Comparison of ENCODE assay signal across 8 cellular contexts in genomic region chr4:123399638-123400358, GRCh38.
DNase-seq lines count a peak whose midpoint lies in the region; ATAC-seq and FAIRE-seq lines count a peak whose summit lies in the region.

No MANE protein-coding gene starts in this region.

- H3K27ac Mint-ChIP-seq in activated T-cell treated with anti-CD3 and anti-CD28 coated beads, Interleukin-2, amount 50 U/mL, for 24 hours: peak overlapping the region; percentile 97

- no peaks in the 10 kb centered on the region for H3K27me3 ChIP-seq in adipocyte (replicated peaks; ENCODE audit: control insufficient read depth, insufficient read depth, low read length)

- H3K4me3 ChIP-seq in adipocyte (ENCODE audit: low read length): peak overlapping the region; percentile 94

- H3K9me3 Mint-ChIP-seq in activated T-cell treated with anti-CD3 and anti-CD28 coated beads, Interleukin-2, amount 50 U/mL, for 24 hours: no peaks in the 10 kb centered on the region

- peaks cover 50% of the 10 kb centered on the region for H3K4me1 Mint-ChIP-seq in activated T-cell treated with anti-CD3 and anti-CD28 coated beads, Interleukin-2, amount 50 U/mL, for 24 hours (ENCODE audit: low read depth)

- ATAC-seq in GM18870 (IDR thresholded peaks at IDR 0.05; ENCODE audit: unreplicated experiment): no peak

- no peak for DNase-seq in activated T-cell treated with anti-CD3 and anti-CD28 coated beads, Interleukin-2, amount 50 U/mL, for 24 hours
- no peak for DNase-seq in activated T-cell treated with anti-CD3 and anti-CD28 coated beads, Interleukin-2, amount 50 U/mL, for 1 hour
- DNase-seq in adipocyte (ENCODE audit: low read depth) (peak; percentile 54), kidney tubule cell (ENCODE audit: low spot score) (peak; percentile 41), superior temporal gyrus (ENCODE audit: extremely low spot score) (peak; percentile 46), HTR-8/SVneo (ENCODE audit: insufficient read length, low spot score) (no peak), NCI-H82 treated with DMSO at 0.1 percent for 48 hours (lab: John Stamatoyannopoulos, UW; ENCODE audit: unreplicated experiment) (no peak)

- H3K4me1 ChIP-seq in adipocyte (ENCODE audit: control insufficient read depth, insufficient read depth, low read length): peaks cover 33% of the 10 kb centered on the region

- H3K27me3 Mint-ChIP-seq in activated T-cell treated with anti-CD3 and anti-CD28 coated beads, Interleukin-2, amount 50 U/mL, for 24 hours: peaks cover 26% of the 10 kb centered on the region

- peak overlapping the region; percentile 96 for H3K9ac ChIP-seq in adipocyte (ENCODE audit: low read length)

- no peak for FAIRE-seq in HTR-8/SVneo (lab: Jason Lieb, UNC)

- H3K36me3 Mint-ChIP-seq in activated T-cell treated with anti-CD3 and anti-CD28 coated beads, Interleukin-2, amount 50 U/mL, for 24 hours (ENCODE audit: low read depth): peaks cover 66% of the 10 kb centered on the region

- H3K9me3 ChIP-seq in adipocyte (ENCODE audit: control insufficient read depth, low read length): no peaks in the 10 kb centered on the region

- peak overlapping the region; percentile 91 for H3K4me3 Mint-ChIP-seq in activated T-cell treated with anti-CD3 and anti-CD28 coated beads, Interleukin-2, amount 50 U/mL, for 24 hours

- peaks cover 32% of the 10 kb centered on the region for H3K36me3 ChIP-seq in adipocyte (ENCODE audit: control insufficient read depth, insufficient read depth, low read length, severe bottlenecking)

Comparison
In these comparisons a context has a peak if more than half of its experiments do, and no peak if none do; other contexts are left out.
1. DNase-seq: peak in adipocyte (single experiment), kidney tubule cell (single experiment) and superior temporal gyrus (single experiment); none in activated T-cell treated with anti-CD3 and anti-CD28 coated beads, Interleukin-2, amount 50 U/mL, for 24 hours (single experiment), activated T-cell treated with anti-CD3 and anti-CD28 coated beads, Interleukin-2, amount 50 U/mL, for 1 hour (single experiment), HTR-8/SVneo (single experiment) and NCI-H82 treated with DMSO at 0.1 percent for 48 hours (single experiment).